ENCODE assay signal across 2 cellular contexts in the genomic region with DNA sequence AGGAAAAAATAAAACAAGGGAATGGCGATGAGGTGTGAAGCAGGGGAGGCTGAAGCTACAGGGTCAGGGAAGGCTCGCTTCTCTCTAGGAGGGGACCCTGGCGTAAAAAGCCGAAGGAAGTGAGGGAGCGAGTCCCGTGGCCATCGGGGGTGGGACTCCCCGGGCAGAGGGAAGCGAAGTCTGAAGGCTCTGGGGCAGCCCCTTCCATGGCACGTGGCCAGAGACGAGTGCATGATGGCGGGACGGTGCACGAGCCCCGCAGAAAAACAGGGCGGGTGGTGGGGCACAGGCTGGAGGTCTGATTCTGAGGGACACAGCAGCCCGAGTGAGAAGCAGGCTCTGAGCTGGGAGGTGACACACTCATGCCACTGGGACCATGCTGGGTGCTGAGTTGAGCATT.
TF ChIP-seq lines count a peak whose summit lies in the region.

No MANE protein-coding gene starts in this region.

TF ChIP-seq in IMR-90, 13 proteins besides CTCF, POLR2A, EP300 and RAD21:
- TF ChIP-seq MAFK (IDR thresholded peaks at IDR 0.05; ENCODE audit: low read depth, low read length) = no peak
- TF ChIP-seq, protein P1, sequence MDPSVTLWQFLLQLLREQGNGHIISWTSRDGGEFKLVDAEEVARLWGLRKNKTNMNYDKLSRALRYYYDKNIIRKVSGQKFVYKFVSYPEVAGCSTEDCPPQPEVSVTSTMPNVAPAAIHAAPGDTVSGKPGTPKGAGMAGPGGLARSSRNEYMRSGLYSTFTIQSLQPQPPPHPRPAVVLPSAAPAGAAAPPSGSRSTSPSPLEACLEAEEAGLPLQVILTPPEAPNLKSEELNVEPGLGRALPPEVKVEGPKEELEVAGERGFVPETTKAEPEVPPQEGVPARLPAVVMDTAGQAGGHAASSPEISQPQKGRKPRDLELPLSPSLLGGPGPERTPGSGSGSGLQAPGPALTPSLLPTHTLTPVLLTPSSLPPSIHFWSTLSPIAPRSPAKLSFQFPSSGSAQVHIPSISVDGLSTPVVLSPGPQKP (IDR thresholded peaks at IDR 0.05; ENCODE audit: borderline replicate concordance, low read depth, low read length) = no peak
- no peak for TF ChIP-seq SMC3 (IDR thresholded peaks at IDR 0.05; ENCODE audit: low read depth, low read length)
- TF ChIP-seq MXI1 (IDR thresholded peaks at IDR 0.05; ENCODE audit: borderline replicate concordance, low read depth, low read length) = no peak
- TF ChIP-seq CEBPB (IDR thresholded peaks at IDR 0.05; ENCODE audit: low read depth, low read length) = no peak
- no peak for TF ChIP-seq CHD1 (IDR thresholded peaks at IDR 0.05; ENCODE audit: low read depth, low read length)
- no peak for TF ChIP-seq RFX5 (IDR thresholded peaks at IDR 0.05; ENCODE audit: low read depth, low read length)
- no peak for TF ChIP-seq NFE2L2 (IDR thresholded peaks at IDR 0.05; ENCODE audit: low read depth, low read length)
- no peak for TF ChIP-seq FOS (IDR thresholded peaks at IDR 0.05; ENCODE audit: low read depth, low read length)
- TF ChIP-seq USF2 (IDR thresholded peaks at IDR 0.05; ENCODE audit: low read depth, low read length) = no peak
- no peak for TF ChIP-seq BHLHE40 (IDR thresholded peaks at IDR 0.05; ENCODE audit: low read depth, low read length)
- TF ChIP-seq MAZ (IDR thresholded peaks at IDR 0.05; ENCODE audit: borderline replicate concordance, low read depth, low read length) = no peak
- TF ChIP-seq RCOR1 (IDR thresholded peaks at IDR 0.05; ENCODE audit: insufficient replicate concordance, low read length) = no peak

TF ChIP-seq in H1, 55 proteins besides CTCF, POLR2A, EP300 and RAD21:
- TF ChIP-seq YY1 (IDR thresholded peaks at IDR 0.05; ENCODE audit: low read depth, low read length) (no peak), HDAC6 (IDR thresholded peaks at IDR 0.05; ENCODE audit: low read depth, low read length) (no peak), KDM1A (IDR thresholded peaks at IDR 0.05; ENCODE audit: borderline replicate concordance, low read length) (no peak), CREB1 (IDR thresholded peaks at IDR 0.05) (no peak), EZH2 (IDR thresholded peaks at IDR 0.05; ENCODE audit: low read depth, low read length, severe bottlenecking) (no peak)
- TF ChIP-seq, protein P2, sequence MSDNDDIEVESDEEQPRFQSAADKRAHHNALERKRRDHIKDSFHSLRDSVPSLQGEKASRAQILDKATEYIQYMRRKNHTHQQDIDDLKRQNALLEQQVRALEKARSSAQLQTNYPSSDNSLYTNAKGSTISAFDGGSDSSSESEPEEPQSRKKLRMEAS (IDR thresholded peaks at IDR 0.05) = no peak
